21 cellular contexts compared by ENCODE assay signal in the genomic region with DNA sequence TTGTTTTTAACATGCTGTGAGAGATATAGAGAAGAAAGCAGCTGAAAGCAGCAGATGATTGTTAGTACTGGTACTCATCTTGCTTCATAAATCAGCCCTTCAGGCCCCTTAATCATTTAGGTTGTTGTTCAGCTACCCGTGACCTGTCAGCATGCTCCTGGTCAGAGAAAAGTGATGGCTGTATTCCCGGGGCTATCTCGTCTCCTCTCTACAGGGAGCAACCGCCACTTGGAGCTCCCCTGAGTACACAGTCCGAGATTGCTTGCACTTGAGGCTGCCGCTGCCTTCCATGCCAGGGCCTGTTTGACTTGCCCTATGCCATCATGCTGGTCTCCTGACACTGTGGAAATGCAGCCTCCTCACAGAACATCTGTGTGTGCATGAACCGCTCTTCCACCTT.
DNase-seq lines count a peak whose midpoint lies in the region; ATAC-seq, FAIRE-seq and TF ChIP-seq lines count a peak whose summit lies in the region.
"Had no signal": no experiment of that assay in that cellular context is flagged by ENCODE, and none has a peak within 500 bp of the region (broad histone marks: within the 10 kb centered on the region; RNA-seq: fewer than 3 reads in every experiment).

No MANE protein-coding gene starts in this region.

- no peak overlapping the region; the same call in 1 of the 2 replicates for H3K4me2 ChIP-seq in K562 (ENCODE audit: insufficient read depth, low read length)
- H3K4me2 ChIP-seq: A549, BLaER1 had no signal

- H3K27ac ChIP-seq in K562 (ENCODE audit: extremely low read depth, low read depth, low read length) (no peak overlapping the region), aorta (ENCODE audit: low read depth in 1 of 2, low read length in 2 of 2) (no peak overlapping the region)
- H3K27ac ChIP-seq: A549, BLaER1, HL-60, thoracic aorta had no signal

- no peaks in the 10 kb centered on the region for H3K79me2 ChIP-seq in K562 (ENCODE audit: control insufficient read depth, insufficient read depth, low read length)

- H2AFZ ChIP-seq in K562 (ENCODE audit: low read depth, low read length) = no peak overlapping the region

- TF ChIP-seq POLR2A in K562 (conservative IDR thresholded peaks at IDR 0.05) = no peak

- WGBS in K562 (ENCODE audit: insufficient coverage, low coverage, missing lambda C conversion rate) = 5% methylated on average over 5 of the region's 7 CpGs
- 73 to 81% methylated on average over 7 of the region's 7 CpGs for WGBS in aorta, 2 donors

- no peaks in the 10 kb centered on the region for H3K9me3 Mint-ChIP-seq in nephron progenitor cell
- H3K9me3 Mint-ChIP-seq: activated CD8-positive, alpha-beta T cell treated with anti-CD3 and anti-CD28 coated beads for 36 hours; mesothelial cell of epicardium; natural killer cell treated with Interleukin-12 subunit alpha and Interleukin-12 subunit beta and Interleukin-15 and Interleukin-18, amount 100 ng/mL, for 72 hours; T-helper 2 cell treated with Interferon-gamma antibody and Interleukin-4, amounts not matched to agents 5 μg/mL and 100 μg/mL, for 36 hours had no signal

- ATAC-seq in K562 (peak; percentile 60), HG03159 (IDR thresholded peaks at IDR 0.05; ENCODE audit: unreplicated experiment) (no peak), aorta (ENCODE audit: low FRiP score) (no peak), HG02870 (IDR thresholded peaks at IDR 0.05; ENCODE audit: unreplicated experiment) (no peak)
- ATAC-seq: A549; activated CD8-positive, alpha-beta T cell treated with anti-CD3 and anti-CD28 coated beads for 36 hours; natural killer cell treated with Interleukin-12 subunit alpha and Interleukin-12 subunit beta and Interleukin-15 and Interleukin-18, amount 100 ng/mL, for 72 hours had no signal

- no TSS peak for BruUV-seq in K562 (replicated peaks; lab: Mats Ljungman, UMichigan)

- TF ChIP-seq CTCF in K562 (IDR thresholded peaks at IDR 0.05 in 2 of 3, conservative IDR thresholded peaks at IDR 0.05 in 1 of 3; ENCODE audit: insufficient read depth in 2 of 3, low read depth in 1 of 3, low read length in 3 of 3) (no peak), nephron progenitor cell (IDR thresholded peaks at IDR 0.05) (no peak)

- no peaks in the 10 kb centered on the region for H3K36me3 Mint-ChIP-seq in nephron progenitor cell (ENCODE audit: low read depth)
- H3K36me3 Mint-ChIP-seq: mesothelial cell of epicardium; natural killer cell treated with Interleukin-12 subunit alpha and Interleukin-12 subunit beta and Interleukin-15 and Interleukin-18, amount 100 ng/mL, for 72 hours had no signal

- DNase-seq in NCI-H2107 treated with DMSO at 0.1 percent for 48 hours (lab: John Stamatoyannopoulos, UW; ENCODE audit: unreplicated experiment) = peak; percentile 14
- no peak for DNase-seq in NCI-H2107 (lab: John Stamatoyannopoulos, UW)
- peak; percentile 85 to 92 for DNase-seq in NCI-H187 (lab: John Stamatoyannopoulos, UW)
- DNase-seq in K562 (ENCODE audit: extremely low read depth in 1 of 4, low spot score in 3 of 4) = no peak
- peak; percentile 28 for DNase-seq in nephron progenitor cell
- no peak for DNase-seq in aorta
- DNase-seq: activated CD8-positive, alpha-beta T cell treated with anti-CD3 and anti-CD28 coated beads for 36 hours; activated gamma-delta T cell treated with Interleukin-2 at 50 U/mL for 16 hours; central memory CD4-positive, alpha-beta T cell; foreskin melanocyte; NCI-H2171 treated with DMSO at 0.1 percent for 48 hours; stimulated activated naive CD4-positive, alpha-beta T cell had no signal

- no peak for FAIRE-seq in K562 (lab: Jason Lieb, UNC)
- FAIRE-seq: A549 had no signal

- H4K20me1 ChIP-seq in K562 (replicated peaks; ENCODE audit: control insufficient read depth, insufficient read depth, low read length) = no peaks in the 10 kb centered on the region
- H4K20me1 ChIP-seq: BLaER1 had no signal

- 0 out of 5 replicates have a peak, but pooled peaks cover 0 to 4% of the 10 kb centered on the region in 2 experiments for H3K27me3 ChIP-seq in K562 (ENCODE audit: control insufficient read depth in 2 of 2, insufficient read depth in 2 of 2, low read length in 2 of 2)
- no peaks in the 10 kb centered on the region for H3K27me3 ChIP-seq in aorta (ENCODE audit: control insufficient read depth in 1 of 2, insufficient read depth in 2 of 2, low read length in 1 of 2)
- H3K27me3 ChIP-seq: BLaER1 had no signal

- POLR2A ChIA-PET in K562 (lab: Yijun Ruan, JAX) = interaction anchor here (0.8 to 1.3 kb wide), 2 partner anchors 11 to 18 kb away, joined by 3 read pairs; no protein-coding TSS in a partner anchor

- no peak for TF ChIP-seq RAD21 in K562 (CRISPR knock-in tag; conservative IDR thresholded peaks at IDR 0.05 in 1 of 2, IDR thresholded peaks at IDR 0.05 in 1 of 2)

- no peak for TF ChIP-seq EP300 in K562 (IDR thresholded peaks at IDR 0.05; ENCODE audit: low read length)

- no peak overlapping the region for H3K4me3 ChIP-seq in K562
- no peak overlapping the region for H3K4me3 ChIP-seq in aorta (ENCODE audit: low read length in 2 of 2)
- H3K4me3 ChIP-seq: A549, BLaER1, thoracic aorta had no signal

- peaks cover 7% of the 10 kb centered on the region for H3K27me3 Mint-ChIP-seq in nephron progenitor cell (ENCODE audit: low read depth, poor library complexity)

- no peak overlapping the region for H3K27ac Mint-ChIP-seq in nephron progenitor cell
- H3K27ac Mint-ChIP-seq: activated CD8-positive, alpha-beta T cell treated with anti-CD3 and anti-CD28 coated beads for 36 hours; mesothelial cell of epicardium; natural killer cell treated with Interleukin-12 subunit alpha and Interleukin-12 subunit beta and Interleukin-15 and Interleukin-18, amount 100 ng/mL, for 72 hours; T-helper 2 cell treated with Interferon-gamma antibody and Interleukin-4, amounts not matched to agents 5 μg/mL and 100 μg/mL, for 36 hours had no signal

- no peaks in the 10 kb centered on the region for H3K9me3 ChIP-seq in K562 (replicated peaks; ENCODE audit: control insufficient read depth, insufficient read depth, low read depth, low read length)
- H3K9me3 ChIP-seq in aorta (ENCODE audit: control insufficient read depth, low read length) = no peaks in the 10 kb centered on the region
- H3K9me3 ChIP-seq: A549, BLaER1, thoracic aorta had no signal

- H3K9me1 ChIP-seq in K562 (ENCODE audit: control insufficient read depth, insufficient read depth, low read length) = no peaks in the 10 kb centered on the region

- CTCF ChIA-PET in K562 (lab: Yijun Ruan, JAX; ENCODE audit: low intra/inter-chr PET ratio) = no interaction called here

- H3K4me1 Mint-ChIP-seq in nephron progenitor cell = peaks cover 28% of the 10 kb centered on the region

- H3K4me1 ChIP-seq in K562 (replicated peaks in 1 of 2; ENCODE audit: control insufficient read depth in 2 of 2, insufficient read depth in 2 of 2, low read length in 2 of 2) (peaks cover 3 to 14% of the 10 kb centered on the region in 2 experiments; a peak in 4 of 5 replicates), aorta (ENCODE audit: control insufficient read depth in 1 of 2, insufficient read depth in 2 of 2, low read length in 2 of 2) (peaks cover 0 to 3% of the 10 kb centered on the region in 2 donors)
- H3K4me1 ChIP-seq: A549, BLaER1 had no signal

- H3K4me3 Mint-ChIP-seq in nephron progenitor cell = no peak overlapping the region
- H3K4me3 Mint-ChIP-seq: activated CD8-positive, alpha-beta T cell treated with anti-CD3 and anti-CD28 coated beads for 36 hours; mesothelial cell of epicardium; natural killer cell treated with Interleukin-12 subunit alpha and Interleukin-12 subunit beta and Interleukin-15 and Interleukin-18, amount 100 ng/mL, for 72 hours; T-helper 2 cell treated with Interferon-gamma antibody and Interleukin-4, amounts not matched to agents 5 μg/mL and 100 μg/mL, for 36 hours had no signal

- intact Hi-C loops in K562 (cut with micrococcal nuclease) (loop anchor here (5.0 to 10.0 kb wide), 2 partner anchors 113 to 346 kb away; no protein-coding TSS in a partner anchor), aorta (cut with DNase I) (loop anchor here in 1 of 2 donors (5.0 kb wide), 1 partner anchor 222 kb away; no protein-coding TSS in a partner anchor)

- H3K36me3 ChIP-seq in K562 (ENCODE audit: control insufficient read depth, insufficient read depth, low read length) = no peaks in the 10 kb centered on the region
- H3K36me3 ChIP-seq in aorta (ENCODE audit: control insufficient read depth in 1 of 2, insufficient read depth in 2 of 2, low read length in 1 of 2) = no peaks in the 10 kb centered on the region
- H3K36me3 ChIP-seq: BLaER1, thoracic aorta had no signal

- H3K9ac ChIP-seq in K562 (ENCODE audit: insufficient read depth in 1 of 2, low read depth in 2 of 2, low read length in 2 of 2) = no peak overlapping the region
- H3K9ac ChIP-seq: BLaER1 had no signal

- in situ Hi-C loops in K562 (cut with MboI) = no loop called here

TF ChIP-seq in K562, 482 proteins besides CTCF, POLR2A, EP300 and RAD21:
- TF ChIP-seq, protein P1, sequence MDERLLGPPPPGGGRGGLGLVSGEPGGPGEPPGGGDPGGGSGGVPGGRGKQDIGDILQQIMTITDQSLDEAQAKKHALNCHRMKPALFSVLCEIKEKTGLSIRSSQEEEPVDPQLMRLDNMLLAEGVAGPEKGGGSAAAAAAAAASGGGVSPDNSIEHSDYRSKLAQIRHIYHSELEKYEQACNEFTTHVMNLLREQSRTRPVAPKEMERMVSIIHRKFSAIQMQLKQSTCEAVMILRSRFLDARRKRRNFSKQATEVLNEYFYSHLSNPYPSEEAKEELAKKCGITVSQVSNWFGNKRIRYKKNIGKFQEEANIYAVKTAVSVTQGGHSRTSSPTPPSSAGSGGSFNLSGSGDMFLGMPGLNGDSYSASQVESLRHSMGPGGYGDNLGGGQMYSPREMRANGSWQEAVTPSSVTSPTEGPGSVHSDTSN (CRISPR knock-in tag; IDR thresholded peaks at IDR 0.05; ENCODE audit: low read depth) = no peak
- TF ChIP-seq, protein P1 (tag; conservative IDR thresholded peaks at IDR 0.05; ENCODE audit: low read depth) = peak; percentile 45; the same call in 1 of the 2 replicates
- TF ChIP-seq DACH1 (IDR thresholded peaks at IDR 0.05; ENCODE audit: partially characterized antibody) (no peak), ZNF785 (CRISPR knock-in tag; IDR thresholded peaks at IDR 0.05) (no peak), MEIS2 (IDR thresholded peaks at IDR 0.05; ENCODE audit: partially characterized antibody) (peak; percentile 41), FOSL1 (tag; conservative IDR thresholded peaks at IDR 0.05) (no peak), PURB (CRISPR knock-in tag; IDR thresholded peaks at IDR 0.05; ENCODE audit: low read depth) (no peak)

Comparison
In these comparisons a context has a peak if more than half of its experiments do, and no peak if none do; other contexts are left out.
1. DNase-seq: peak in NCI-H2107 treated with DMSO at 0.1 percent for 48 hours (single experiment), NCI-H187 (2 of 2) and nephron progenitor cell (single experiment); none in NCI-H2107 (single experiment), K562 (0 of 4) and aorta (0 of 2).